8 cellular contexts compared by ENCODE assay signal in genomic region chr22:16902051-16902450, GRCh38.
DNase-seq lines count a peak whose midpoint lies in the region; TF ChIP-seq lines count a peak whose summit lies in the region.
"Not testable (repeated sequence)": the region's sequence is repeated elsewhere in the genome, so short reads cannot be mapped to it uniquely, and the experiment has no call there.

No MANE protein-coding gene starts in this region.

- not testable (repeated sequence) for H3K79me2 ChIP-seq in ACC112 (ENCODE audit: control insufficient read depth, insufficient read depth, low read length, unreplicated experiment); SK-N-SH (ENCODE audit: insufficient read depth); smooth muscle cell (ENCODE audit: low read depth)

- 0 out of 2 replicates have a peak overlapping the region, but pooled peaks have one; percentile 23 for H3K4me2 ChIP-seq in SK-N-SH
- not testable (repeated sequence) for H3K4me2 ChIP-seq in smooth muscle cell

- not testable (repeated sequence) for TF ChIP-seq EP300 in SK-N-SH (IDR thresholded peaks at IDR 0.05; ENCODE audit: borderline replicate concordance in 1 of 2, low read depth in 1 of 2, low read length in 1 of 2)

- H3K36me3 ChIP-seq in ACC112 (ENCODE audit: insufficient read depth, low read length); SK-N-SH (replicated peaks in 1 of 2; ENCODE audit: control insufficient read depth in 1 of 2, insufficient read depth in 2 of 2, low read length in 1 of 2); smooth muscle cell (ENCODE audit: low read depth): not testable (repeated sequence)

- DNase-seq in EL (peak; percentile 31), HS-27A (ENCODE audit: low read depth) (peak; percentile 47), NCI-H226 (peak; percentile 16), epithelial cell of proximal tubule (ENCODE audit: low read depth) (peak; percentile 43), kidney glomerular epithelial cell (lab: John Stamatoyannopoulos, UW) (peak; percentile 60)
- not testable (repeated sequence) for DNase-seq in SK-N-SH; smooth muscle cell (lab: John Stamatoyannopoulos, UW; ENCODE audit: unreplicated experiment)

- H3F3A ChIP-seq in SK-N-SH (replicated peaks; ENCODE audit: insufficient read depth); smooth muscle cell (ENCODE audit: low read depth): not testable (repeated sequence)

- not testable (repeated sequence) for H3K9ac ChIP-seq in SK-N-SH; smooth muscle cell (ENCODE audit: low read depth)

- WGBS in SK-N-SH (ENCODE audit: low lambda C conversion rate), result 6% methylated on average over 2 of the region's 2 CpGs
- 77% methylated on average over 2 of the region's 2 CpGs for WGBS in smooth muscle cell (ENCODE audit: low lambda C conversion rate)

- not testable (repeated sequence) for H2AFZ ChIP-seq in ACC112 (ENCODE audit: low read length, unreplicated experiment); smooth muscle cell (ENCODE audit: low read depth)
- peak overlapping the region; percentile 51; the same call in 1 of the 2 replicates for H2AFZ ChIP-seq in SK-N-SH (ENCODE audit: low read depth)

- not testable (repeated sequence) for H3K9me3 ChIP-seq in SK-N-SH; smooth muscle cell (replicated peaks; ENCODE audit: low read depth)

- H3K9me2 ChIP-seq in SK-N-SH, result not testable (repeated sequence)

- not testable (repeated sequence) for TF ChIP-seq RAD21 in SK-N-SH (IDR thresholded peaks at IDR 0.05; ENCODE audit: low read length)

- POLR2A ChIA-PET in SK-N-SH (lab: Yijun Ruan, JAX), result not testable (repeated sequence)

- peak overlapping the region; percentile 76 for H3K27ac ChIP-seq in ACC112 (ENCODE audit: low read depth, low read length)
- H3K27ac ChIP-seq in SK-N-SH (ENCODE audit: low read depth in 2 of 2, low read length in 1 of 2), result peak overlapping the region in 1 of 2 experiments; percentile 51; a peak in 2 of 4 replicates
- H3K27ac ChIP-seq in smooth muscle cell (ENCODE audit: low read depth), result peak overlapping the region; percentile 44

- not testable (repeated sequence) for H3K4me1 ChIP-seq in ACC112 (ENCODE audit: control insufficient read depth, insufficient read depth, low read length, unreplicated experiment); SK-N-SH (ENCODE audit: control insufficient read depth in 1 of 2, insufficient read depth in 2 of 2, low read depth in 1 of 2, low read length in 1 of 2); smooth muscle cell (ENCODE audit: low read depth)

- CTCF ChIA-PET in SK-N-SH (lab: Yijun Ruan, JAX), result not testable (repeated sequence)

- H3K4me3 ChIP-seq in ACC112 (ENCODE audit: low read depth, low read length); epithelial cell of proximal tubule (ENCODE audit: low read depth, low read length); smooth muscle cell: not testable (repeated sequence)
- peak overlapping the region in 1 of 2 experiments; percentile 44; a peak in 1 of 4 replicates for H3K4me3 ChIP-seq in SK-N-SH (ENCODE audit: low read depth in 2 of 2, low read length in 1 of 2)

- H3K27me3 ChIP-seq in ACC112 (ENCODE audit: insufficient read depth, low read length); SK-N-SH (ENCODE audit: insufficient read depth); smooth muscle cell (ENCODE audit: low read depth): not testable (repeated sequence)

- TF ChIP-seq CTCF in SK-N-SH (IDR thresholded peaks at IDR 0.05); epithelial cell of proximal tubule (conservative IDR thresholded peaks at IDR 0.05; ENCODE audit: low read depth, low read length); smooth muscle cell (IDR thresholded peaks at IDR 0.05; ENCODE audit: borderline replicate concordance, insufficient read depth, poor library complexity, severe bottlenecking): not testable (repeated sequence)

- not testable (repeated sequence) for H4K20me1 ChIP-seq in SK-N-SH (ENCODE audit: insufficient read depth); smooth muscle cell (ENCODE audit: low read depth)

TF ChIP-seq in SK-N-SH, 30 proteins besides CTCF, POLR2A, EP300 and RAD21:
- 0 out of 2 replicates have a peak, but pooled peaks have one; percentile 5 for TF ChIP-seq FOSL2 (IDR thresholded peaks at IDR 0.05; ENCODE audit: borderline replicate concordance, low read depth)
- TF ChIP-seq, protein P1, sequence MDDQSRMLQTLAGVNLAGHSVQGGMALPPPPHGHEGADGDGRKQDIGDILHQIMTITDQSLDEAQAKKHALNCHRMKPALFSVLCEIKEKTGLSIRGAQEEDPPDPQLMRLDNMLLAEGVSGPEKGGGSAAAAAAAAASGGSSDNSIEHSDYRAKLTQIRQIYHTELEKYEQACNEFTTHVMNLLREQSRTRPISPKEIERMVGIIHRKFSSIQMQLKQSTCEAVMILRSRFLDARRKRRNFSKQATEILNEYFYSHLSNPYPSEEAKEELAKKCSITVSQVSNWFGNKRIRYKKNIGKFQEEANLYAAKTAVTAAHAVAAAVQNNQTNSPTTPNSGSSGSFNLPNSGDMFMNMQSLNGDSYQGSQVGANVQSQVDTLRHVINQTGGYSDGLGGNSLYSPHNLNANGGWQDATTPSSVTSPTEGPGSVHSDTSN (IDR thresholded peaks at IDR 0.05), result peak; percentile 52
